1 cellular context compared by ENCODE assay signal in genomic region chr4:120554086-120554485, GRCh38.
TF ChIP-seq lines count a peak whose summit lies in the region.

No MANE protein-coding gene starts in this region.

TF ChIP-seq in GM23338, 12 proteins besides CTCF, POLR2A, EP300 and RAD21 (continued from another document):
- TF ChIP-seq ZNF462 (CRISPR knock-in tag; IDR thresholded peaks at IDR 0.05) (no peak), ETS1 (IDR thresholded peaks at IDR 0.05) (no peak), ZNF114 (CRISPR knock-in tag; IDR thresholded peaks at IDR 0.05) (no peak), EZH2phosphoT487 (IDR thresholded peaks at IDR 0.05; ENCODE audit: unreplicated experiment) (no peak)
